ENCODE assay signal across 8 cellular contexts in the genomic region with DNA sequence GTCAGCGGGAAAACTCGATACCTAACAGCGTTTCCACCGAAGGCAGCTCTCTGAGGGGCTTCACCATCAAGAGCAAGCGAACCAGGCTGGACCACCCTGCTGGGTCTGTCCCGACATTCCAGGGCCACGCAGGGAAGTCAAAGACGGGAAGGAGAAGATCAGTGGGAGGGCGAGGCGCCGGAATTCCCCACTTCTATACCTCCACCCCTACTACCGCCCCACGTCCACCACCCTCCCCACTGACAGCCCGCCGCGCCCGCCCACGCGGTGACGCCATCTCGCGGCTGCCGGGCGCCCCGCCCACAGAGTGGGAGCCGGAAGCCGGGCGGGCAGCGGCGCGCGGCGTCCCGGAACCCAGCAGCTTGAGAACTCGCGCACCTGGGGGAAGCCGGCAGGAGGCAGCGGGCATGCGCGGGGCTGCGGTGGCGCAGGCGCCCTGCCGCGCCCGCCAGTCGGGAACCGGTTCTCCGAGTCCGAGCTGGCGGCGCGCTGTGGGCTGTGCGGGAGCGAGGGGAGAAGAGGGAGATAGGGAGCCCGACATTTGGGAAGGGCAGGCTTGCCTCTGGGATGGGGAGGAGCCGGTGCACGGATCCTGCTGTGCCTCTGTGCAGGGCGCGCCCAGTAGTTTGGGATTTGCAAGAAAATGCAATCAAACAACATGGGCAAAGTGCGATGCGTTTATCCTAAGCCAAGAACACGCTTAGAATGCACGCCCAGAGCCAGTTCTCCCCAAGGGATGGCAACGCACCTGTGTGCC. TPM values are rescaled to one million over a fixed set of nuclear protein-coding genes. Genes with fewer than 3 reads are reported as not detected.
A peak's percentile ranks its signal among the peaks of the same experiment; 100 is the strongest.
DNase-seq lines count a peak whose midpoint lies in the region; ATAC-seq, FAIRE-seq and TF ChIP-seq lines count a peak whose summit lies in the region.

No MANE protein-coding gene starts in this region.

- no peaks in the 10 kb centered on the region for H3K36me3 ChIP-seq in astrocyte (ENCODE audit: insufficient read depth, low read length)
- no peaks in the 10 kb centered on the region for H3K36me3 ChIP-seq in hepatocyte (replicated peaks; ENCODE audit: insufficient read depth, low read depth)
- no peaks in the 10 kb centered on the region for H3K36me3 ChIP-seq in aorta (ENCODE audit: control insufficient read depth in 1 of 2, insufficient read depth in 2 of 2, low read length in 1 of 2)

- peaks cover 9% of the 10 kb centered on the region for H3K79me2 ChIP-seq in astrocyte (ENCODE audit: insufficient read depth, low read length)
- peaks cover 5% of the 10 kb centered on the region for H3K79me2 ChIP-seq in hepatocyte

- H3K27ac ChIP-seq in astrocyte (ENCODE audit: low read depth, low read length) (peak overlapping the region; percentile 63), hepatocyte (peak overlapping the region; percentile 87), aorta (ENCODE audit: low read depth in 1 of 2, low read length in 2 of 2) (peak overlapping the region in 1 of 2 donors; percentile 87)

- H3K27me3 ChIP-seq in astrocyte (ENCODE audit: insufficient read depth, low read length) = no peaks in the 10 kb centered on the region
- no peaks in the 10 kb centered on the region for H3K27me3 ChIP-seq in hepatocyte
- H3K27me3 ChIP-seq in aorta (ENCODE audit: control insufficient read depth in 1 of 2, insufficient read depth in 2 of 2, low read length in 1 of 2) = no peaks in the 10 kb centered on the region

- H4K20me1 ChIP-seq in astrocyte (ENCODE audit: insufficient read depth, low read length) (peaks cover 8% of the 10 kb centered on the region), hepatocyte (ENCODE audit: insufficient read depth, poor library complexity, severe bottlenecking) (peaks cover 4% of the 10 kb centered on the region)

- H2AFZ ChIP-seq in astrocyte (ENCODE audit: low read depth, low read length) (peak overlapping the region; percentile 98), hepatocyte (peak overlapping the region; percentile 95)

- H3K27me3 Mint-ChIP-seq in astrocyte (ENCODE audit: low read depth, unreplicated experiment) = no peaks in the 10 kb centered on the region

- H3K4me2 ChIP-seq in astrocyte (ENCODE audit: low read length) (peak overlapping the region; percentile 98), hepatocyte (peak overlapping the region; percentile 99)

- intact Hi-C loops in aorta (cut with DNase I) = loop anchor here in 1 of 2 donors (5.0 to 10.0 kb wide), 2 partner anchors 73 to 275 kb away; a partner anchor contains a TSS

- H3K9me2 ChIP-seq in hepatocyte (replicated peaks; ENCODE audit: insufficient read depth) = no peaks in the 10 kb centered on the region

- under 1% methylated on average over 53 of the region's 65 CpGs for WGBS in hepatocyte (ENCODE audit: low lambda C conversion rate, missing lambda C conversion rate)
- WGBS in aorta, 2 donors = 0 to 1% methylated on average over 62 to 65 of the region's 65 CpGs

- TF ChIP-seq CTCF in astrocyte (IDR thresholded peaks at IDR 0.05; ENCODE audit: insufficient read depth, low read depth, low read length) = no peak
- TF ChIP-seq CTCF in hepatocyte (IDR thresholded peaks at IDR 0.05; ENCODE audit: poor library complexity) = no peak

- H3K9me3 ChIP-seq in astrocyte (ENCODE audit: insufficient read depth, low read depth, low read length) (no peaks in the 10 kb centered on the region), hepatocyte (ENCODE audit: low read depth) (no peaks in the 10 kb centered on the region), aorta (ENCODE audit: control insufficient read depth, low read length) (no peaks in the 10 kb centered on the region)

- H3K4me1 ChIP-seq in astrocyte (ENCODE audit: insufficient read depth, low read length) (peaks cover 23% of the 10 kb centered on the region), hepatocyte (ENCODE audit: insufficient read depth) (peaks cover 16% of the 10 kb centered on the region), aorta (ENCODE audit: control insufficient read depth in 1 of 2, insufficient read depth in 2 of 2, low read length in 2 of 2) (peaks cover 2 to 3% of the 10 kb centered on the region in 2 donors)

- H3K9me3 Mint-ChIP-seq in astrocyte (ENCODE audit: unreplicated experiment) = no peaks in the 10 kb centered on the region

- H3K27ac Mint-ChIP-seq in astrocyte (ENCODE audit: unreplicated experiment) = peak overlapping the region; percentile 70

- DNase-seq in NCI-H187 treated with DMSO at 0.1 percent for 48 hours (lab: John Stamatoyannopoulos, UW) = peak; percentile 54
- peak; percentile 92 for DNase-seq in T-helper 9 cell
- peak; percentile 74 for DNase-seq in astrocyte (ENCODE audit: low read depth)
- peak; percentile 96 for DNase-seq in hepatocyte (ENCODE audit: low spot score)
- DNase-seq in renal cortical epithelial cell (ENCODE audit: low read depth) = peak; percentile 71
- DNase-seq in aorta = peak; percentile 93 to 96

- peak overlapping the region; percentile 96 for H3K4me3 ChIP-seq in astrocyte (ENCODE audit: insufficient read depth, low read depth, low read length)
- peak overlapping the region; percentile 76 for H3K4me3 ChIP-seq in hepatocyte
- peak overlapping the region; percentile 69 to 72 for H3K4me3 ChIP-seq in aorta (ENCODE audit: low read length in 2 of 2)

- no peaks in the 10 kb centered on the region for H3K36me3 Mint-ChIP-seq in astrocyte (ENCODE audit: low read depth, unreplicated experiment)

- peak overlapping the region; percentile 85 for H3K4me3 Mint-ChIP-seq in astrocyte (ENCODE audit: unreplicated experiment)

- H3K4me1 Mint-ChIP-seq in astrocyte (ENCODE audit: low read depth, unreplicated experiment) = peaks cover 15% of the 10 kb centered on the region

- peak overlapping the region; percentile 86 for H3K9ac ChIP-seq in astrocyte (ENCODE audit: low read length)

- ATAC-seq in GM18508 (IDR thresholded peaks at IDR 0.05; ENCODE audit: insufficient read depth, unreplicated experiment) (peak; percentile 30), HG02938 (IDR thresholded peaks at IDR 0.05; ENCODE audit: unreplicated experiment) (peak; percentile 36), aorta (ENCODE audit: low FRiP score) (peak; percentile 88)

- no peak for FAIRE-seq in astrocyte (lab: Jason Lieb, UNC)

RNA-seq across cellular contexts. Expression of a gene that starts 3.2 kb away (rescaled TPM):
- total RNA-seq in astrocyte (17.8 and 18.4 TPM in 2 replicates), hepatocyte (16.5 and 17.0 TPM in 2 replicates), renal cortical epithelial cell (4.7 and 11.7 TPM in 2 replicates), aorta (10 to 100 TPM; 16.1 to 31.2 TPM)
- polyA plus RNA-seq in hepatocyte (12.2 and 13.2 TPM in 2 replicates), aorta (1 to 10 TPM; 5.0 to 9.4 TPM)

Comparison
In these comparisons a context has a peak if more than half of its experiments do, and no peak if none do; other contexts are left out.
1. ATAC-seq: peak in every context shown above with its lines; median percentile 88 in aorta; 36 in HG02938; 30 in GM18508.